Comparison of ENCODE assay signal across 32 cellular contexts in the genomic region with DNA sequence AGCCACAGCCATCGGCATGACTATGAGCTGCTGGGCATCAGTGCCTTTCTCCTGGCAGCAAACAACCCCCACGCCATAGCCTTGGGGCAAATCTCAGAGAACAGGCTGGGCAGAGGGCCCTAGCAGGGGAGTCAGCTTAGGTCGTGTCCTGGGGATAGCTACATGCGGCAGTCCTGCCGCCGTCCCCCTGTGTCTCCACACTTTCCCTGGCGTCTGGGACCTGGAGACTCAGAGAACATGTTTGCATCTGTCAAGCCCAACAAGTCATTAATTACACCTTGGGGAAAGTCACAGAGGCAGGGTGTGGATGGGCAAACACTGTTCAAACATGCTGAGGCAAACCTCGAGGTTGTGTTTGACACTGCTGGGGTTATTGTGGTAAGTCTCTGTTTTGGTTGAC.
A peak's percentile ranks its signal among the peaks of the same experiment; 100 is the strongest.
DNase-seq lines count a peak whose midpoint lies in the region; ATAC-seq and TF ChIP-seq lines count a peak whose summit lies in the region.
"Had no signal": no experiment of that assay in that cellular context is flagged by ENCODE, and none has a peak within 500 bp of the region (broad histone marks: within the 10 kb centered on the region; RNA-seq: fewer than 3 reads in every experiment).

No MANE protein-coding gene starts in this region.

- peaks cover 87% of the 10 kb centered on the region for H3K27me3 ChIP-seq in foreskin keratinocyte
- H3K27me3 ChIP-seq: testis, vagina had no signal

- peak; percentile 19 for DNase-seq in cardiac septum (ENCODE audit: low spot score)
- DNase-seq in left cardiac atrium, result no peak
- peak; percentile 54 for DNase-seq in RWPE1 (ENCODE audit: low spot score)
- peak; percentile 75 to 81 for DNase-seq in foreskin keratinocyte
- no peak for DNase-seq in GF-D8 (lab: John Stamatoyannopoulos, UW)
- DNase-seq in SIG-M5 treated with dmso at 0.1 percent for 504 hours (lab: John Stamatoyannopoulos, UW; ENCODE audit: unreplicated experiment), result no peak
- DNase-seq: activated B cell treated with CpG ODN at 0.5 μM for 24 hours; activated CD4-positive, alpha-beta T cell treated with anti-CD3 and anti-CD28 coated beads, Interleukin-2, amount 50 U/mL, for 48 hours; activated gamma-delta T cell treated with Interleukin-2 at 50 U/mL for 16 hours; activated naive CD8-positive, alpha-beta T cell treated with anti-CD3 and anti-CD28 coated beads, Interleukin-2, amount 50 U/mL, for 24 hours; activated T-cell treated with anti-CD3 and anti-CD28 coated beads for 4 hours; DMS 273 treated with DMSO at 0.1 percent for 48 hours; effector CD4-positive, alpha-beta T cell; hypothalamus; MV-4-11; NCI-H187; PC-3; right cardiac atrium; SHP77; stimulated activated CD4-positive, alpha-beta T cell treated with anti-CD3 and anti-CD28 coated beads, Interleukin-12 subunit alpha, Interleukin-12 subunit beta, amount 100 ng/mL, for 4 hours; stimulated activated CD4-positive, alpha-beta T cell treated with anti-CD3 and anti-CD28 coated beads, Interleukin-4, amount 100 ng/mL, for 24 hours; stimulated activated naive CD4-positive, alpha-beta T cell; SW 1271; T1000; testis had no signal

- POLR2A ChIA-PET in RWPE1 (lab: Yijun Ruan, JAX; ENCODE audit: low non-redundant PET), result no interaction called here

- H3K4me1 ChIP-seq in foreskin keratinocyte, result peaks cover 10% of the 10 kb centered on the region
- H3K4me1 ChIP-seq: esophagus muscularis mucosa, gastroesophageal sphincter, parathyroid adenoma had no signal

- H3K27ac ChIP-seq in RWPE1 (peak overlapping the region; percentile 77), foreskin keratinocyte (no peak overlapping the region)
- H3K27ac ChIP-seq: esophagus muscularis mucosa, gastroesophageal sphincter, KMS-11, parathyroid adenoma, testis, vagina had no signal

- TF ChIP-seq CTCF in RWPE1 (conservative IDR thresholded peaks at IDR 0.05; ENCODE audit: low read depth) (no peak), foreskin keratinocyte (conservative IDR thresholded peaks at IDR 0.05) (no peak)

- ATAC-seq in left cardiac atrium (no peak), foreskin keratinocyte (peak; percentile 58), GM18861 (IDR thresholded peaks at IDR 0.05; ENCODE audit: unreplicated experiment) (no peak)
- ATAC-seq: activated naive CD8-positive, alpha-beta T cell treated with anti-CD3 and anti-CD28 coated beads, Interleukin-2, amount 50 U/mL, for 24 hours; gastroesophageal sphincter; natural killer cell treated with Interleukin-12 subunit alpha and Interleukin-12 subunit beta and Interleukin-15 and Interleukin-18, amount 100 ng/mL, for 72 hours; PC-3; right cardiac atrium had no signal

- CTCF ChIA-PET in RWPE1 (lab: Yijun Ruan, JAX), result interaction anchor here (0.6 kb wide), 1 partner anchor 43 kb away, joined by 3 read pairs; no protein-coding TSS in a partner anchor

- intact Hi-C loops in cardiac septum (cut with DNase I) (no loop called here), left cardiac atrium (cut with DNase I) (no loop called here)

Comparison
In these comparisons a context has a peak if more than half of its experiments do, and no peak if none do; other contexts are left out.
1. DNase-seq: peak in cardiac septum (single experiment), RWPE1 (single experiment) and foreskin keratinocyte (2 of 2); none in left cardiac atrium (single experiment), GF-D8 (single experiment) and SIG-M5 treated with dmso at 0.1 percent for 504 hours (single experiment).